8 cellular contexts compared by ENCODE assay signal in genomic region chr3:32106929-32107362, GRCh38.
DNase-seq lines count a peak whose midpoint lies in the region; ATAC-seq and TF ChIP-seq lines count a peak whose summit lies in the region.

No MANE protein-coding gene starts in this region.

- H3K36me3 ChIP-seq in KMS-11 (ENCODE audit: insufficient read depth), result no peaks in the 10 kb centered on the region

- H3K27ac ChIP-seq in KMS-11, result no peak overlapping the region
- peak overlapping the region; percentile 68 for H3K27ac ChIP-seq in angular gyrus (ENCODE audit: low read depth, low read length)

- no peaks in the 10 kb centered on the region for H4K20me1 ChIP-seq in KMS-11 (ENCODE audit: insufficient read depth)

- H3K4me2 ChIP-seq in KMS-11, result peak overlapping the region; percentile 60

- H3K4me3 ChIP-seq in KMS-11 (IDR thresholded peaks at IDR 0.05; ENCODE audit: insufficient read depth, low read depth, low read length), result no peak overlapping the region
- H3K4me3 ChIP-seq in iPS-18c (ENCODE audit: insufficient read depth, low read depth, low read length), result peak overlapping the region; percentile 73

- H3K9me3 ChIP-seq in iPS-18c (ENCODE audit: control insufficient read depth, insufficient read depth, low read length), result no peaks in the 10 kb centered on the region

- H3K79me2 ChIP-seq in KMS-11 (ENCODE audit: insufficient read depth, low read depth), result no peaks in the 10 kb centered on the region

- ATAC-seq in GM21737 (IDR thresholded peaks at IDR 0.05; ENCODE audit: unreplicated experiment), result no peak

- no peak for TF ChIP-seq CTCF in KMS-11 (conservative IDR thresholded peaks at IDR 0.05; ENCODE audit: low read depth, low read length)

- peak overlapping the region; percentile 35 for H3K9ac ChIP-seq in KMS-11

- H2AFZ ChIP-seq in KMS-11 (ENCODE audit: low read depth), result peak overlapping the region; percentile 93

- peaks cover 5% of the 10 kb centered on the region for H3K4me1 ChIP-seq in KMS-11 (ENCODE audit: low read depth, poor library complexity, severe bottlenecking)

- H3K27me3 ChIP-seq in KMS-11 (ENCODE audit: insufficient read depth, low read depth), result no peaks in the 10 kb centered on the region

- DNase-seq in SIG-M5 treated with dmso at 0.1 percent for 504 hours (lab: John Stamatoyannopoulos, UW; ENCODE audit: unreplicated experiment) (peak; percentile 57), SIG-M5 (lab: John Stamatoyannopoulos, UW) (no peak), NCI-H1930 (lab: John Stamatoyannopoulos, UW) (no peak)
- peak; percentile 4 for DNase-seq in stimulated activated CD8-positive, alpha-beta memory T cell treated with anti-CD3 and anti-CD28 coated beads, Interleukin-4, amount 100 ng/mL, for 24 hours (ENCODE audit: low read depth)

Comparison
In these comparisons a context has a peak if more than half of its experiments do, and no peak if none do; other contexts are left out.
1. DNase-seq: peak in SIG-M5 treated with dmso at 0.1 percent for 504 hours (single experiment) and stimulated activated CD8-positive, alpha-beta memory T cell treated with anti-CD3 and anti-CD28 coated beads, Interleukin-4, amount 100 ng/mL, for 24 hours (single experiment); none in SIG-M5 (single experiment) and NCI-H1930 (0 of 2).